Comparison of ENCODE assay signal across 15 cellular contexts in the genomic region with DNA sequence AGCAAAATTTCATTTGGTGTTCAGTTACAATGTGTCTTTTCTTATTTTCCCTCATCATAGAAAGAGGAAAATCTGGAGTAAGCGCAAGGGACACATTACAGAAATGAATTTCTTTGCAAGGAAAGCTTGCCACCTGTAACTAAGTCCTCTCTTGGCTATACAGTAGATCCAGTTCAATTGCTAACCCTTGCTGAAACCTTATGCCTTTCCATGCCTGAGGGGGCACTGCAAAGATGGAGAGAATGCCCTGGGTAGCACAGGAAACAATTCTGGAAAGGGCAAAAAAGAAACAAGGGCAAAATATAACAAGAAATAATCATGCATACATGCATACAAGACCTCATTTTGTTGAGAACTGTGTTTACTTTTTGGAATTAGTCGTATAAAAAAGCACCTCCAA. TPM values are rescaled to one million over a fixed set of nuclear protein-coding genes. Genes with fewer than 3 reads are reported as not detected.
"Had no signal": no experiment of that assay in that cellular context is flagged by ENCODE, and none has a peak within 500 bp of the region (broad histone marks: within the 10 kb centered on the region; RNA-seq: fewer than 3 reads in every experiment).

No MANE protein-coding gene starts in this region.

- ATAC-seq: activated T-helper 17 cell treated with anti-CD3 and anti-CD28 coated beads, Interleukin-2, amount 50 U/mL, for 72 hours; left cardiac atrium; lower lobe of right lung; naive thymus-derived CD8-positive, alpha-beta T cell; sciatic nerve had no signal

- H3K27ac ChIP-seq: cardiac muscle cell, lower lobe of right lung, prostate gland, transverse colon, VCaP had no signal

- H3K4me3 Mint-ChIP-seq: activated naive CD4-positive, alpha-beta T cell treated with anti-CD3 and anti-CD28 coated beads for 36 hours; activated T-helper 17 cell treated with anti-CD3 and anti-CD28 coated beads, Interleukin-2, amount 50 U/mL, for 72 hours; immature natural killer cell; naive thymus-derived CD8-positive, alpha-beta T cell had no signal

- H3K27ac Mint-ChIP-seq: activated naive CD4-positive, alpha-beta T cell treated with anti-CD3 and anti-CD28 coated beads for 36 hours; activated T-helper 17 cell treated with anti-CD3 and anti-CD28 coated beads, Interleukin-2, amount 50 U/mL, for 72 hours; immature natural killer cell; naive thymus-derived CD8-positive, alpha-beta T cell had no signal

- H3K36me3 ChIP-seq: cardiac muscle cell, lower lobe of right lung, prostate gland, transverse colon had no signal

- H3K4me3 ChIP-seq: cardiac muscle cell, lower lobe of right lung, prostate gland, transverse colon had no signal

- DNase-seq: activated CD4-positive, alpha-beta T cell treated with anti-CD3 and anti-CD28 coated beads for 48 hours; activated naive CD4-positive, alpha-beta T cell treated with anti-CD3 and anti-CD28 coated beads for 36 hours; immature natural killer cell; left cardiac atrium; lower lobe of right lung; naive thymus-derived CD8-positive, alpha-beta T cell; stimulated activated naive CD4-positive, alpha-beta T cell; T1000; transverse colon had no signal

- H3K9me3 ChIP-seq: lower lobe of right lung, prostate gland, transverse colon had no signal

- FAIRE-seq: colon had no signal

- H3K9me3 Mint-ChIP-seq: activated naive CD4-positive, alpha-beta T cell treated with anti-CD3 and anti-CD28 coated beads for 36 hours; activated T-helper 17 cell treated with anti-CD3 and anti-CD28 coated beads, Interleukin-2, amount 50 U/mL, for 72 hours had no signal

RNA-seq across cellular contexts. Expression of a gene that starts 4.3 kb away (rescaled TPM):
- total RNA-seq: activated naive CD4-positive, alpha-beta T cell treated with anti-CD3 and anti-CD28 coated beads for 36 hours; activated T-helper 17 cell treated with anti-CD3 and anti-CD28 coated beads, Interleukin-2, amount 50 U/mL, for 72 hours had no signal
